Comparison of ENCODE assay signal across 14 cellular contexts in genomic region chr16:23132921-23133532, GRCh38. TPM values are rescaled to one million over a fixed set of nuclear protein-coding genes. Genes with fewer than 3 reads are reported as not detected.
DNase-seq lines count a peak whose midpoint lies in the region; ATAC-seq and TF ChIP-seq lines count a peak whose summit lies in the region.
"Had no signal": no experiment of that assay in that cellular context is flagged by ENCODE, and none has a peak within 500 bp of the region (broad histone marks: within the 10 kb centered on the region; RNA-seq: fewer than 3 reads in every experiment).

No MANE protein-coding gene starts in this region.

- H2BK120ac ChIP-seq in H9 (ENCODE audit: low read depth, low read length, poor library complexity, severe bottlenecking) = no peak overlapping the region

- H4K91ac ChIP-seq in H9 (ENCODE audit: insufficient read length, low read depth, low read length) = no peak overlapping the region

- H3K23ac ChIP-seq in H9 (ENCODE audit: insufficient read length, low read depth, low read length) = no peak overlapping the region

- H3K4ac ChIP-seq in H9 (ENCODE audit: low read depth, low read length) = no peak overlapping the region

- H3K27me3 ChIP-seq in H9 (ENCODE audit: insufficient read depth, low read length) (no peaks in the 10 kb centered on the region), left lung (no peaks in the 10 kb centered on the region), stomach (no peaks in the 10 kb centered on the region)

- TF ChIP-seq CTCF in H9 (conservative IDR thresholded peaks at IDR 0.05) (no peak), coronary artery (IDR thresholded peaks at IDR 0.05) (no peak), left lung (IDR thresholded peaks at IDR 0.05) (no peak), stomach (IDR thresholded peaks at IDR 0.05) (no peak), progenitor cell of endocrine pancreas (IDR thresholded peaks at IDR 0.05; ENCODE audit: unreplicated experiment) (no peak)

- H3K9ac ChIP-seq in H9 (ENCODE audit: extremely low read depth, insufficient read length, low read length) = no peak overlapping the region

- H3K18ac ChIP-seq in H9 (ENCODE audit: insufficient read length, low read depth, low read length) = no peak overlapping the region

- no peak for TF ChIP-seq EP300 in stomach (IDR thresholded peaks at IDR 0.05)

- no peak overlapping the region for H3T11ph ChIP-seq in H9 (ENCODE audit: low read length)

- H2BK15ac ChIP-seq in H9 (ENCODE audit: low read depth, low read length) = no peak overlapping the region

- DNase-seq in H9 = no peak
- no peak for DNase-seq in coronary artery (ENCODE audit: low spot score)
- DNase-seq in left lung = no peak
- DNase-seq in stomach = no peak
- no peak for DNase-seq in effector CD8-positive, alpha-beta T cell (lab: John Stamatoyannopoulos, UW)
- DNase-seq in progenitor cell of endocrine pancreas (ENCODE audit: low spot score, unreplicated experiment) = no peak
- DNase-seq in NCI-H345 treated with DMSO at 0.1 percent for 48 hours (lab: John Stamatoyannopoulos, UW; ENCODE audit: unreplicated experiment) = no peak
- DNase-seq in NCI-H510A treated with DMSO at 0.1 percent for 48 hours (lab: John Stamatoyannopoulos, UW) = no peak
- DNase-seq: activated naive CD8-positive, alpha-beta T cell treated with anti-CD3 and anti-CD28 coated beads, Interleukin-2, amount 10 ng/mL, durations not matched to agents 7 days and 5 days; Calu3; NCI-H1417; SIG-M5 had no signal

- H2BK12ac ChIP-seq in H9 (ENCODE audit: insufficient read length, low read depth, low read length) = no peak overlapping the region

- H3K9me3 Mint-ChIP-seq in H9 = peaks cover 7 to 9% of the 10 kb centered on the region in 2 experiments; a peak in 2 of 5 replicates
- peaks cover 8% of the 10 kb centered on the region for H3K9me3 Mint-ChIP-seq in progenitor cell of endocrine pancreas (ENCODE audit: low read depth)

- H3K36me3 Mint-ChIP-seq in H9 (ENCODE audit: insufficient read depth in 1 of 3, low read depth in 3 of 3) (peaks cover 0 to 21% (median 11%) of the 10 kb centered on the region in 3 experiments; a peak in 4 of 7 replicates), progenitor cell of endocrine pancreas (ENCODE audit: insufficient read depth) (peaks cover 2% of the 10 kb centered on the region)

- intact Hi-C loops in left lung (cut with DNase I) (no loop called here), stomach (cut with DNase I; ENCODE audit: low total_unique reads) (no loop called here)

- H3K23me2 ChIP-seq in H9 (ENCODE audit: insufficient read length, low read depth, low read length, poor library complexity, severe bottlenecking) = no peaks in the 10 kb centered on the region

- no peak overlapping the region for H4K8ac ChIP-seq in H9 (replicated peaks; ENCODE audit: insufficient read length, low read depth, low read length)

- no peak overlapping the region for H3K56ac ChIP-seq in H9 (ENCODE audit: insufficient read length, low read depth, low read length)

- peaks cover 24 to 37% of the 10 kb centered on the region in 2 experiments for H3K4me1 Mint-ChIP-seq in H9
- peaks cover 13% of the 10 kb centered on the region for H3K4me1 Mint-ChIP-seq in progenitor cell of endocrine pancreas (ENCODE audit: low read depth)

- WGBS in H9 (ENCODE audit: extremely low coverage, insufficient read length, low lambda C conversion rate) = no CpG with 5 or more reads among the region's 8 CpGs
- WGBS in stomach, 5 donors = 54 to 76% (median 58%) methylated on average over 8 of the region's 8 CpGs

- H3K27ac ChIP-seq in H9 (ENCODE audit: insufficient read length, low read depth, low read length) (no peak overlapping the region), coronary artery (peak overlapping the region; percentile 64 to 68), left lung (peak overlapping the region; percentile 35 to 73), stomach (peak overlapping the region in 4 of 5 donors; percentile 55 to 79 (median 72))

- H3K36me3 ChIP-seq in left lung (no peaks in the 10 kb centered on the region), stomach (no peaks in the 10 kb centered on the region)

- no peak overlapping the region for H4K5ac ChIP-seq in H9 (ENCODE audit: insufficient read length, low read depth, low read length)

- no peak overlapping the region for H2BK5ac ChIP-seq in H9 (ENCODE audit: insufficient read length, low read length)

- H3K79me1 ChIP-seq in H9 (ENCODE audit: insufficient read depth, low read depth, low read length, poor library complexity, severe bottlenecking) = peaks cover 2% of the 10 kb centered on the region

- TF ChIP-seq POLR2A in stomach (IDR thresholded peaks at IDR 0.05) = no peak

- H3K4me1 ChIP-seq in H9 (ENCODE audit: insufficient read depth, low read length) = no peaks in the 10 kb centered on the region; the same call in 1 of the 2 replicates
- H3K4me1 ChIP-seq in left lung = peaks cover 6 to 9% of the 10 kb centered on the region in 2 donors
- peaks cover 0 to 36% (median 16%) of the 10 kb centered on the region in 4 donors for H3K4me1 ChIP-seq in stomach

- peaks cover 12% of the 10 kb centered on the region; the same call in 1 of the 2 replicates for H3K79me2 ChIP-seq in H9 (ENCODE audit: insufficient read depth, low read length)

- no peak overlapping the region for H3K14ac ChIP-seq in H9 (ENCODE audit: insufficient read depth, low read length)

- ATAC-seq in left lung = peak; percentile 19
- ATAC-seq: natural killer cell treated with Interleukin-12 subunit alpha and Interleukin-12 subunit beta and Interleukin-15 and Interleukin-18, amount 100 ng/mL, for 72 hours had no signal

- no peak overlapping the region for H2AFZ ChIP-seq in H9 (ENCODE audit: low read length)

- H2AK5ac ChIP-seq in H9 (ENCODE audit: insufficient read length, low read length) = no peak overlapping the region

- H3K9me3 ChIP-seq in H9 (ENCODE audit: control insufficient read depth, low read depth, low read length) = no peaks in the 10 kb centered on the region
- peaks cover 0 to 20% of the 10 kb centered on the region in 2 donors for H3K9me3 ChIP-seq in left lung
- H3K9me3 ChIP-seq in stomach = peaks cover 0 to 8% (median 3%) of the 10 kb centered on the region in 4 donors

- H3K4me3 Mint-ChIP-seq in H9 (no peak overlapping the region), progenitor cell of endocrine pancreas (ENCODE audit: low read depth) (no peak overlapping the region)
- H3K4me3 Mint-ChIP-seq: activated naive CD8-positive, alpha-beta T cell treated with anti-CD3 and anti-CD28 coated beads, Interleukin-2, amount 10 ng/mL, durations not matched to agents 7 days and 5 days; natural killer cell treated with Interleukin-12 subunit alpha and Interleukin-12 subunit beta and Interleukin-15 and Interleukin-18, amount 100 ng/mL, for 72 hours had no signal

- H3K27ac Mint-ChIP-seq in H9 (peak overlapping the region; percentile 51 to 82 (median 60); a peak in 5 of 7 replicates), progenitor cell of endocrine pancreas (no peak overlapping the region)
- H3K27ac Mint-ChIP-seq: activated naive CD8-positive, alpha-beta T cell treated with anti-CD3 and anti-CD28 coated beads, Interleukin-2, amount 10 ng/mL, durations not matched to agents 7 days and 5 days had no signal

- no peak overlapping the region for H2BK20ac ChIP-seq in H9 (ENCODE audit: low read depth, low read length, poor library complexity, severe bottlenecking)

- H3K4me2 ChIP-seq in H9 (ENCODE audit: insufficient read depth, insufficient read length, low read length) = no peak overlapping the region

- H3K27me3 Mint-ChIP-seq in H9 (ENCODE audit: low read depth) (no peaks in the 10 kb centered on the region), progenitor cell of endocrine pancreas (no peaks in the 10 kb centered on the region)

- H4K20me1 ChIP-seq in H9 (ENCODE audit: control insufficient read depth, insufficient read depth, insufficient read length) = no peaks in the 10 kb centered on the region

- H3K4me3 ChIP-seq in coronary artery = peak overlapping the region; percentile 48
- no peak overlapping the region for H3K4me3 ChIP-seq in left lung
- peak overlapping the region in 2 of 4 donors; percentile 9 to 10 for H3K4me3 ChIP-seq in stomach

RNA-seq across cellular contexts. Expression of gene USP31, which starts 16.2 kb away (rescaled TPM):
- 14.5 and 16.1 TPM in 2 replicates for total RNA-seq in H9 (2021)
- total RNA-seq in left lung = 10 to 100 TPM; 10.9 to 17.7 TPM
- 10 to 100 TPM in 2 of 5 donors, 1 to 10 TPM in 3; 3.5 to 18.5 (median 9.9) TPM for total RNA-seq in stomach
- polyA plus RNA-seq in stomach = 1 to 10 TPM; 1.7 to 2.8 (median 2.5) TPM
- total RNA-seq in progenitor cell of endocrine pancreas = 10.5 and 11.7 TPM in 2 replicates

RNA-seq across cellular contexts. Expression of gene SCNN1G, which starts 49.5 kb away (rescaled TPM):
- total RNA-seq in H9 (2021) (0.74 and 0.92 TPM in 2 replicates), left lung (1 to 10 TPM; 5.4 to 7.8 TPM), stomach (10 to 100 TPM in 3 of 5 donors, 1 to 10 TPM in 2; 3.2 to 20.4 (median 11.3) TPM), progenitor cell of endocrine pancreas (1.2 and 1.5 TPM in 2 replicates)
- 1 to 10 TPM; 3.0 to 8.4 (median 3.9) TPM for polyA plus RNA-seq in stomach
- total RNA-seq: activated naive CD8-positive, alpha-beta T cell treated with anti-CD3 and anti-CD28 coated beads, Interleukin-2, amount 10 ng/mL, durations not matched to agents 7 days and 5 days; Calu3; H4; natural killer cell treated with Interleukin-12 subunit alpha and Interleukin-12 subunit beta and Interleukin-15 and Interleukin-18, amount 100 ng/mL, for 72 hours had no signal
